ENCODE assay signal across 1 cellular context in the genomic region with DNA sequence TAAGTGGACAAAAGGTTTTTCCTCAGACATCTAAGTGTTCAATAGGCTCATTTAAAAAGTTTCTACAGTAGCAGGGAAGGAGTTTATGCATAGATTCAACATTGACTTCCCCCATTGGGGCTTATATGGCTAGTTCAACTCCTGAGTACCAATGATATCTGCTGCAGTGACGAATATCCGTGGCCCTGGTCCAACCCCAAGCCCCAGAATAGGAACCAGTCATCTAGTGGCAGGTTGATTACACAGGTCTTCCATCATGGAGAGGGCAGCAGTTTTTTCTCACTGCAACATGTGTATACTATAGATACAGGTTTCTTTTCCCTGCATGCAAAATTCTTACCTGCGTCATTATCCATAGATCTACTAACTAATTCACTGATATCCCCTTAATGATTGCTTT.
TF ChIP-seq lines count a peak whose summit lies in the region.

No MANE protein-coding gene starts in this region.

TF ChIP-seq in endothelial cell of umbilical vein, 7 proteins besides CTCF, POLR2A, EP300 and RAD21 (continued from another document):
- TF ChIP-seq, protein P1, sequence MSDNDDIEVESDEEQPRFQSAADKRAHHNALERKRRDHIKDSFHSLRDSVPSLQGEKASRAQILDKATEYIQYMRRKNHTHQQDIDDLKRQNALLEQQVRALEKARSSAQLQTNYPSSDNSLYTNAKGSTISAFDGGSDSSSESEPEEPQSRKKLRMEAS (IDR thresholded peaks at IDR 0.05; ENCODE audit: insufficient read depth, insufficient read length), result no peak
- TF ChIP-seq JUN (IDR thresholded peaks at IDR 0.05; ENCODE audit: borderline replicate concordance, insufficient read depth, insufficient read length, low read depth), result no peak
- TF ChIP-seq FOS (IDR thresholded peaks at IDR 0.05; ENCODE audit: borderline replicate concordance, insufficient read depth, low read length), result no peak
